23 cellular contexts compared by ENCODE assay signal in the genomic region with DNA sequence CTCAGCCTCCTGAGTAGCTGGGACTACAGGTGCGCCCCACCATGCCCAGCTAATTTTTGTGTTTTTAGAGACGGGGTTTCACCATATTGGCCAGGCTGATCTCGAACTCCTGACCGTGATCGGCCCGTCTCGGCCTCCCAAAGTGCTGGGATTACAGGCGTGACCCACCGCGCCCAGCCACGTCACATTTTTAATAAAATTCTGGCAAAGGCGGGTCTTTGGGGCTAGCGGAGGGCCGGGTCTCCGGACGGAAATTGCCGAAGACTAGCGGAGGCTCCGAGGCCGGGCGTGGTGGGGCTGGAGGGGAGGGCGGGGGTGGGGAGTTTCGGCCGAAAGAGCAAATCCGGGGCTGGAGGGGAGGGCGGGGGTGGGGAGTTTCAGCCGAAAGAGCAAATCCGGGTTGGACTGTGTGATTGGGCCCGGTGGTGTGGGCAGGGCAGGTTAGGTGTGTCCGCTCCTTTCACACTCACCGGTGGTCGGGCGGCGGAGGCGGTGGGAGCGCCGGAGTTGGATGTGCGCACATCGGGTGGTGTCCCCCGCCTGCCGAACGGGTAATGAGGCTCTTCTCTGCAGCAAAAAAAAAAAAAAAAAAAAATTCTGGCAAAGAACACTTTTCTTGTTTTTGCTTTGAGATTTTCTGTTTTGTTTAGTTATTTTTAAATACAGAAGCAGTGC.
"Had no signal": no experiment of that assay in that cellular context is flagged by ENCODE, and none has a peak within 500 bp of the region (broad histone marks: within the 10 kb centered on the region; RNA-seq: fewer than 3 reads in every experiment).

No MANE protein-coding gene starts in this region.

- H3K27me3 ChIP-seq: dorsolateral prefrontal cortex, esophagus muscularis mucosa, foreskin keratinocyte, gastroesophageal sphincter, heart left ventricle, hepatocyte had no signal

- H3K4me1 ChIP-seq: esophagus muscularis mucosa, foreskin keratinocyte, gastroesophageal sphincter, left ventricle myocardium inferior, lower lobe of right lung had no signal

- H3K27ac ChIP-seq: coronary artery, dorsolateral prefrontal cortex, esophagus muscularis mucosa, foreskin keratinocyte, gastroesophageal sphincter, heart left ventricle, hepatocyte, left ventricle myocardium inferior, lower lobe of right lung had no signal

- H3K4me3 ChIP-seq: coronary artery, dorsolateral prefrontal cortex, esophagus muscularis mucosa, gastroesophageal sphincter, heart left ventricle, hepatocyte, left ventricle myocardium inferior, lower lobe of right lung had no signal

- H3K9me3 ChIP-seq: esophagus muscularis mucosa, gastroesophageal sphincter, heart left ventricle, left ventricle myocardium inferior, lower lobe of right lung had no signal

- DNase-seq: dermis blood vessel endothelial cell; dorsolateral prefrontal cortex; effector CD4-positive, alpha-beta T cell; effector memory CD4-positive, alpha-beta T cell; foreskin keratinocyte; heart left ventricle; hypothalamus; kidney glomerular epithelial cell; left colon; left ventricle myocardium inferior; lower lobe of right lung; mesenchymal stem cell; midbrain; naive thymus-derived CD4-positive, alpha-beta T cell had no signal

- FAIRE-seq: colon, endothelial cell of umbilical vein, frontal cortex, islet of Langerhans, keratinocyte had no signal
